29 cellular contexts compared by ENCODE assay signal in the genomic region with DNA sequence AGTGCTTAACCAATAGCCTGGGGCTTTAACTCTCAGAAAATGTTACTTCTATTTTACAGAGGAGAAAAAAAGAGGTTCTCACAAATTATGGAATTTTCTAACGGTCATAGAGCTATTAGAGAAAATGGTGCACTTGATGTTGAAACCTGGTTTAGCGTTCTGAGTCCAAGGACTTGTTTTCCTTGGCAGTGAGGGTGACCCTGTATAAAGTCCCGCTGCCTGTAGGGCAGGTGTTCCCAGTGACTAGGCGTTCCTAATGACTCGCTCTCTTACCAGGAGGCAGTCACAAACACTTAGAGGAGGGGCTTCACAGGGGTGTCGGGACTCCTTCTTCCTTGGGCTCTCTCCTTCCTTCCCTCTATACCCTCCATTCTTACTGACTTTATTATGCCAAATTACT.
"Had no signal": no experiment of that assay in that cellular context is flagged by ENCODE, and none has a peak within 500 bp of the region (broad histone marks: within the 10 kb centered on the region; RNA-seq: fewer than 3 reads in every experiment).

No MANE protein-coding gene starts in this region.

- H3K4me3 ChIP-seq: MG63, PC-9, SJSA1 had no signal

- H3K27ac ChIP-seq: PC-9, RWPE1, SJSA1 had no signal

- H3K4me2 ChIP-seq: PC-9, SK-N-SH had no signal

- H2AFZ ChIP-seq: PC-9 had no signal

- FAIRE-seq: RCC 7860 had no signal

- DNase-seq: Kasumi-1, KG1, MG63, NCI-H1048, NCI-H1092 treated with DMSO at 0.1 percent for 48 hours, NCI-H1105 treated with DMSO at 0.1 percent for 48 hours, NCI-H1436, NCI-H146, NCI-H1694, NCI-H187, NCI-H1930, NCI-H2029 treated with DMSO at 0.1 percent for 48 hours, NCI-H2171 treated with DMSO at 0.1 percent for 48 hours, NCI-H2227 treated with DMSO at 0.1 percent for 48 hours, NCI-H345, NCI-H446, NCI-H510A treated with DMSO at 0.1 percent for 48 hours, NCI-H524 treated with DMSO at 0.1 percent for 48 hours, NCI-H526 treated with DMSO at 0.1 percent for 48 hours, NCI-H774, PC-9, SHP77 treated with DMSO at 0.1 percent for 48 hours, SK-N-SH, SW 1271 had no signal

- H3K9me3 ChIP-seq: MG63, SJSA1, SK-N-SH had no signal

- H3K9ac ChIP-seq: SK-N-SH had no signal

- ATAC-seq: Panc1, Right ventricle myocardium inferior had no signal

- H3K27me3 ChIP-seq: SJSA1 had no signal

- H3K36me3 ChIP-seq: MG63, SJSA1 had no signal

- H3K4me1 ChIP-seq: SJSA1 had no signal
